ENCODE assay signal across 8 cellular contexts in the genomic region with DNA sequence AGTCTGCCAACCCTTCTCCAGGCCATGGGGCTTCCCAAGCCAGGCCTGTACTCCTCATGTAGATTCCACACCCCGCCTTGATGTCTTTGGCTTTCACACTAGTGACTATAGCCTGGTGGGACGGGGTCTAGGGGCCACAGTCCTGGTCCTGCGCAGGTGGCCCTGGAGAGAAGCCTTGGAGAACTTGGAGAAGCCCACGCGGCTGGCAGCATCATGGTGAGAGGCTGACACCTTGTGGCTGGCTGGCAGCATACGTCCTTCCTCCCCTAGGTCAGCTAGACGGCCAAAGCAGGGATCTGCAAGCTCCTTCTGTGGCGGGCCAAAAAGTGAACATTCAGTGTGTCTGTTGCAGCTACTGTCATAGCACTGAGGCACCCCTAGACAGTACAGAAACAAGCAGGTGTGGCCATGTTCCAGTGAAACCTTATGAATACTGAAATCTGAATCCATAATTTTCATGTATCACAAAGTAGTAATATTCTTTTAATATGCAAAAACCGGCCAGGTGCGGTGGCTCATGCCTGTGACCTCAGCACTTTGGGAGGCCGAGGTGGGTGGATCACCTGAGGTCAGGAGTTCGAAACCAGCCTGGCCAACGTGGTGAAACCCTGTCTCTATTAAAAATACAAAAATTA. TPM values are rescaled to one million over a fixed set of nuclear protein-coding genes. Genes with fewer than 3 reads are reported as not detected.
DNase-seq lines count a peak whose midpoint lies in the region; ATAC-seq and TF ChIP-seq lines count a peak whose summit lies in the region.

No MANE protein-coding gene starts in this region.

- TF ChIP-seq CTCF in A673 (conservative IDR thresholded peaks at IDR 0.05; ENCODE audit: low read depth, low read length): peak; percentile 81
- TF ChIP-seq CTCF in GM13977 (IDR thresholded peaks at IDR 0.05; ENCODE audit: extremely low read depth, insufficient read depth, missing control alignments): peak; percentile 86
- no peak for TF ChIP-seq CTCF in coronary artery (IDR thresholded peaks at IDR 0.05)
- peak; percentile 68 to 83 (median 74) for TF ChIP-seq CTCF in right lobe of liver (IDR thresholded peaks at IDR 0.05)

- H3K27ac ChIP-seq in A673 (ENCODE audit: low read depth, low read length, poor library complexity, severe bottlenecking) (no peak overlapping the region), coronary artery (no peak overlapping the region), right lobe of liver (no peak overlapping the region)

- peak; percentile 78 for DNase-seq in A673 (ENCODE audit: low spot score)
- peak; percentile 76 for DNase-seq in GM13977 (ENCODE audit: low spot score)
- peak; percentile 29 for DNase-seq in NCI-H226
- peak; percentile 45 for DNase-seq in activated CD4-positive, CD25-positive, alpha-beta regulatory T cell treated with anti-CD3 and anti-CD28 coated beads, Interleukin-2, amount 50 U/mL, for 72 hours
- peak; percentile 73 for DNase-seq in coronary artery (ENCODE audit: low spot score)
- DNase-seq in right lobe of liver: peak; percentile 65 to 71 (median 70)
- peak; percentile 72 for DNase-seq in stimulated activated CD8-positive, alpha-beta memory T cell treated with anti-CD3 and anti-CD28 coated beads, Interleukin-4, amount 100 ng/mL, for 48 hours

- in situ Hi-C loops in GM13977 (cut with MboI; ENCODE audit: low pct_unique_long_range_greater_than_20kb, low sequenced_read_pairs, unreplicated experiment): loop anchor here (10.0 kb wide), 1 partner anchor 502 kb away; a partner anchor contains a TSS

- H3K4me3 ChIP-seq in A673 (ENCODE audit: low read depth, low read length, poor library complexity, severe bottlenecking) (no peak overlapping the region), coronary artery (no peak overlapping the region), right lobe of liver (no peak overlapping the region)

- ATAC-seq in right lobe of liver (peak; percentile 85 to 91 (median 88)), GM19452 (IDR thresholded peaks at IDR 0.05; ENCODE audit: unreplicated experiment) (no peak)

- H3K9me3 ChIP-seq in A673 (ENCODE audit: low read depth, low read length, poor library complexity, severe bottlenecking): no peaks in the 10 kb centered on the region
- H3K9me3 ChIP-seq in right lobe of liver: no peaks in the 10 kb centered on the region

- H3K36me3 ChIP-seq in A673 (ENCODE audit: insufficient read depth, low read length, poor library complexity, severe bottlenecking) (no peaks in the 10 kb centered on the region), right lobe of liver (no peaks in the 10 kb centered on the region)

- CTCF ChIA-PET in A673 (lab: Charles Lee): interaction anchor here (0.7 to 1.6 kb wide), 2 partner anchors 502 to 862 kb away, joined by 3 to 4 read pairs; no protein-coding TSS in a partner anchor

- WGBS in right lobe of liver (ENCODE audit: insufficient coverage, low coverage, low lambda C conversion rate, missing lambda C conversion rate): 38% methylated on average over 7 of the region's 13 CpGs

- POLR2A ChIA-PET in A673 (lab: Charles Lee; ENCODE audit: low non-redundant PET): no interaction called here

- H3K27me3 ChIP-seq in A673 (replicated peaks; ENCODE audit: insufficient read depth, low read depth, low read length, poor library complexity) (no peaks in the 10 kb centered on the region), right lobe of liver (no peaks in the 10 kb centered on the region)

- intact Hi-C loops in A673 (cut with micrococcal nuclease; ENCODE audit: unreplicated experiment): no loop called here
- intact Hi-C loops in right lobe of liver (cut with DNase I): no loop called here

- no peak for TF ChIP-seq POLR2A in right lobe of liver (IDR thresholded peaks at IDR 0.05)

- BruUV-seq in A673 (replicated peaks; lab: Mats Ljungman, UMichigan): no TSS peak

- peaks cover 21% of the 10 kb centered on the region for H3K4me1 ChIP-seq in A673 (ENCODE audit: insufficient read depth, low read length, poor library complexity, severe bottlenecking)
- no peaks in the 10 kb centered on the region for H3K4me1 ChIP-seq in right lobe of liver

RNA-seq across cellular contexts. Expression of a gene that starts 42.0 kb away (rescaled TPM):
- total RNA-seq in A673 (2021) (not detected in 2 replicates), right lobe of liver (1 to 10 TPM; 1.1 to 4.5 (median 1.6) TPM)
